Comparison of ENCODE assay signal across 18 cellular contexts in genomic region chr5:133054697-133055471, GRCh38. TPM values are rescaled to one million over a fixed set of nuclear protein-coding genes. Genes with fewer than 3 reads are reported as not detected.
DNase-seq lines count a peak whose midpoint lies in the region; ATAC-seq, FAIRE-seq and TF ChIP-seq lines count a peak whose summit lies in the region.
"Had no signal": no experiment of that assay in that cellular context is flagged by ENCODE, and none has a peak within 500 bp of the region (broad histone marks: within the 10 kb centered on the region; RNA-seq: fewer than 3 reads in every experiment).

No MANE protein-coding gene starts in this region.

- WGBS in GM12878 (ENCODE audit: insufficient coverage, insufficient replicate concordance, low lambda C conversion rate, missing lambda C conversion rate): 80% methylated on average over 6 of the region's 7 CpGs

- TF ChIP-seq CTCF in NB4 (IDR thresholded peaks at IDR 0.05; ENCODE audit: low read depth, low read length) (no peak), GM12878 (IDR thresholded peaks at IDR 0.05 in 2 of 3, conservative IDR thresholded peaks at IDR 0.05 in 1 of 3; ENCODE audit: control insufficient read depth in 2 of 3, extremely low read depth in 1 of 3, insufficient read depth in 1 of 3, low read depth in 3 of 3, low read length in 3 of 3) (no peak), progenitor cell of endocrine pancreas (IDR thresholded peaks at IDR 0.05; ENCODE audit: unreplicated experiment) (no peak)

- no peaks in the 10 kb centered on the region for H3K27me3 Mint-ChIP-seq in activated T-cell treated with anti-CD3 and anti-CD28 coated beads, Interleukin-2, amount 50 U/mL, for 72 hours (ENCODE audit: low read depth)
- H3K27me3 Mint-ChIP-seq in progenitor cell of endocrine pancreas: no peaks in the 10 kb centered on the region

- no peak for ATAC-seq in activated T-cell treated with anti-CD3 and anti-CD28 coated beads, Interleukin-2, amount 50 U/mL, for 72 hours (replicated peaks in 1 of 2)
- ATAC-seq in GM12878 (no peak), GM19351 (IDR thresholded peaks at IDR 0.05; ENCODE audit: unreplicated experiment) (no peak), HG02840 (IDR thresholded peaks at IDR 0.05; ENCODE audit: low FRiP score, unreplicated experiment) (no peak), HG02678 (IDR thresholded peaks at IDR 0.05; ENCODE audit: unreplicated experiment) (no peak)
- ATAC-seq: foreskin keratinocyte, upper lobe of right lung had no signal

- TF ChIP-seq POLR2A in NB4 (IDR thresholded peaks at IDR 0.05; ENCODE audit: extremely low read depth, insufficient read length) (no peak), GM12878 (IDR thresholded peaks at IDR 0.05; ENCODE audit: low read depth, low read length) (no peak)

- CTCF ChIA-PET in GM12878 (lab: Yijun Ruan, JAX): no interaction called here

- no peak for TF ChIP-seq EP300 in GM12878 (IDR thresholded peaks at IDR 0.05; ENCODE audit: borderline replicate concordance in 1 of 2, control insufficient read depth in 1 of 2, low read depth in 2 of 2, low read length in 2 of 2)

- peak overlapping the region; percentile 39 for H3K4me2 ChIP-seq in GM12878 (ENCODE audit: control insufficient read depth, insufficient read depth)

- H3K27me3 ChIP-seq in GM12878 (replicated peaks in 1 of 2; ENCODE audit: control insufficient read depth in 2 of 2, insufficient read depth in 2 of 2, low read length in 1 of 2): no peaks in the 10 kb centered on the region
- H3K27me3 ChIP-seq: adrenal gland, foreskin keratinocyte, sigmoid colon, upper lobe of right lung had no signal

- H3K27ac ChIP-seq in GM12878 (ENCODE audit: control insufficient read depth, insufficient read depth): no peak overlapping the region
- H3K27ac ChIP-seq: adrenal gland, foreskin keratinocyte, sigmoid colon, upper lobe of right lung had no signal

- BruUV-seq in GM12878 (replicated peaks; lab: Mats Ljungman, UMichigan): TSS peak; percentile 45

- no peak for TF ChIP-seq RAD21 in GM12878 (IDR thresholded peaks at IDR 0.05; ENCODE audit: insufficient read depth, low read depth, low read length)

- H3K36me3 Mint-ChIP-seq in activated T-cell treated with anti-CD3 and anti-CD28 coated beads, Interleukin-2, amount 50 U/mL, for 72 hours (ENCODE audit: insufficient read depth in 2 of 2): peaks cover 2 to 7% of the 10 kb centered on the region in 2 donors
- H3K36me3 Mint-ChIP-seq in progenitor cell of endocrine pancreas (ENCODE audit: insufficient read depth): peaks cover 2% of the 10 kb centered on the region

- SMC1A ChIA-PET in GM12878 (lab: Charles Lee; ENCODE audit: uncharacterized antibody, unreplicated experiment): interaction anchor here (1.0 kb wide), 2 partner anchors 22 to 50 kb away, joined by 5 read pairs; no protein-coding TSS in a partner anchor

- RAD21 ChIA-PET in GM12878 (lab: Charles Lee; ENCODE audit: unreplicated experiment): interaction anchor here (0.6 kb wide), 2 partner anchors 91 to 129 kb away, joined by 3 to 6 read pairs; no protein-coding TSS in a partner anchor

- H3K4me1 Mint-ChIP-seq in activated T-cell treated with anti-CD3 and anti-CD28 coated beads, Interleukin-2, amount 50 U/mL, for 72 hours (ENCODE audit: low read depth): peaks cover 66% of the 10 kb centered on the region
- peaks cover 31% of the 10 kb centered on the region for H3K4me1 Mint-ChIP-seq in progenitor cell of endocrine pancreas (ENCODE audit: low read depth)

- DNase-seq in activated T-cell treated with anti-CD3 and anti-CD28 coated beads, Interleukin-2, amount 50 U/mL, for 72 hours: no peak
- DNase-seq in activated T-cell treated with anti-CD3 and anti-CD28 coated beads, Interleukin-2, amount 50 U/mL, for 1 hour: no peak
- no peak for DNase-seq in NB4 (ENCODE audit: low read depth)
- DNase-seq in GM12878 (ENCODE audit: low read depth, low spot score): no peak
- no peak for DNase-seq in progenitor cell of endocrine pancreas (ENCODE audit: low spot score, unreplicated experiment)
- DNase-seq: adrenal gland; cerebellar nuclear complex; DMS153; foreskin keratinocyte; NCI-H2227 treated with DMSO at 0.1 percent for 48 hours; sigmoid colon; stimulated activated CD4-positive, alpha-beta T cell treated with anti-CD3 and anti-CD28 coated beads, Interleukin-4, amount 100 ng/mL, for 1 hour; upper lobe of right lung had no signal

- H2AFZ ChIP-seq in GM12878 (ENCODE audit: control insufficient read depth, low read depth, low read length): no peak overlapping the region

- peaks cover 5% of the 10 kb centered on the region for H3K4me1 ChIP-seq in GM12878 (ENCODE audit: control insufficient read depth, insufficient read depth, low read length)

- in situ Hi-C loops in GM12878 (cut with MboI): no loop called here

- H3K36me3 ChIP-seq in GM12878 (ENCODE audit: control insufficient read depth in 2 of 2, insufficient read depth in 2 of 2, low read length in 1 of 2): 0 out of 4 replicates have a peak, but pooled peaks cover 0 to 4% of the 10 kb centered on the region in 2 experiments
- H3K36me3 ChIP-seq: adrenal gland, sigmoid colon, upper lobe of right lung had no signal

- intact Hi-C loops in GM12878 (cut with micrococcal nuclease; ENCODE audit: unreplicated experiment): loop anchor here (5.0 kb wide), 1 partner anchor 93 kb away; the partner anchor contains the start of gene AFF4

- POLR2A ChIA-PET in GM12878 (lab: Charles Lee): interaction anchor here (0.6 kb wide), 3 partner anchors 227 to 676 kb away, joined by 5 to 6 read pairs (median 6); no protein-coding TSS in a partner anchor

- H3K9ac ChIP-seq in GM12878 (ENCODE audit: control insufficient read depth, insufficient read depth, low read length): no peak overlapping the region

- FAIRE-seq in GM12878 (lab: Jason Lieb, UNC): no peak
- FAIRE-seq: H54 had no signal

- H4K20me1 ChIP-seq in GM12878 (ENCODE audit: control insufficient read depth, insufficient read depth): no peaks in the 10 kb centered on the region

- peaks cover 89% of the 10 kb centered on the region for H3K79me2 ChIP-seq in GM12878 (ENCODE audit: control insufficient read depth, insufficient read depth, low read length)

- H3K4me3 ChIP-seq in NB4 (ENCODE audit: low read depth, low read length): peak overlapping the region; percentile 98
- H3K4me3 ChIP-seq in GM12878: peak overlapping the region; percentile 19; the same call in 1 of the 2 replicates
- H3K4me3 ChIP-seq: adrenal gland, lung, sigmoid colon, upper lobe of right lung had no signal

- peak overlapping the region; percentile 36 for H3K27ac Mint-ChIP-seq in activated T-cell treated with anti-CD3 and anti-CD28 coated beads, Interleukin-2, amount 50 U/mL, for 72 hours
- peak overlapping the region; percentile 81 for H3K27ac Mint-ChIP-seq in progenitor cell of endocrine pancreas

- H3K9me3 ChIP-seq in GM12878 (replicated peaks; ENCODE audit: control insufficient read depth, insufficient read depth, low read length): no peaks in the 10 kb centered on the region
- H3K9me3 ChIP-seq: adrenal gland, sigmoid colon, upper lobe of right lung had no signal

- H3K9me3 Mint-ChIP-seq in activated T-cell treated with anti-CD3 and anti-CD28 coated beads, Interleukin-2, amount 50 U/mL, for 72 hours: no peaks in the 10 kb centered on the region
- no peaks in the 10 kb centered on the region for H3K9me3 Mint-ChIP-seq in progenitor cell of endocrine pancreas (ENCODE audit: low read depth)

- H3K4me3 Mint-ChIP-seq in activated T-cell treated with anti-CD3 and anti-CD28 coated beads, Interleukin-2, amount 50 U/mL, for 72 hours: peak overlapping the region; percentile 59 to 96
- H3K4me3 Mint-ChIP-seq in progenitor cell of endocrine pancreas (ENCODE audit: low read depth): peak overlapping the region; percentile 42

TF ChIP-seq in GM12878, 131 proteins besides CTCF, POLR2A, EP300 and RAD21 (continues in another document):
- no peak for TF ChIP-seq ZSCAN29 (IDR thresholded peaks at IDR 0.05)

RNA-seq across cellular contexts. Expression of gene HSPA4, which starts 3.1 kb away (rescaled TPM):
- total RNA-seq in activated T-cell treated with anti-CD3 and anti-CD28 coated beads, Interleukin-2, amount 50 U/mL, for 72 hours: 100 to 1,000 TPM; 173 to 213 TPM
- 31.2 and 36.2 TPM in 2 replicates for total RNA-seq in GM12878 (2013; cell fraction: nucleolus; rRNA removed)
- total RNA-seq in GM12878 (2014; rRNA removed) (72.7 and 93.4 TPM in 2 replicates), GM12878 (2014; rRNA removed; fragmentation: Illumina TruSeq; extraction: Trizol) (128 and 135 TPM in 2 replicates), GM12878 (2021) (163 and 166 TPM in 2 replicates), progenitor cell of endocrine pancreas (133 and 138 TPM in 2 replicates)
- polyA plus RNA-seq in GM12878 (2011; ENCODE audit: low read depth): 82.2 TPM
- polyA plus RNA-seq in GM12878 (2011; rRNA removed) (82.6 and 145 TPM in 2 replicates), GM12878 (2014; fragmentation: Illumina TruSeq; extraction: Trizol) (109 and 122 TPM in 2 replicates), GM12878 (2014; fragmentation: Nextera tagmentation; extraction: Ambion mirVana) (100 to 1,000 TPM in 1 of 2 experiments, 10 to 100 TPM in 1; 69.5 to 123 TPM), GM12878 (2014; rRNA removed) (47.2 and 61.6 TPM in 2 replicates), GM12878 (2016; fragmentation: Nextera tagmentation; extraction: Ambion mirVana) (100 to 1,000 TPM; 202 to 234 TPM)
- polyA plus RNA-seq in GM12878 (2011; cell fraction: cytosol; rRNA removed): 19.1 and 19.7 TPM in 2 replicates
- 17.7 and 26.7 TPM in 2 replicates for polyA plus RNA-seq in GM12878 (2011; cell fraction: nucleus; rRNA removed)
- 79.3 and 83.7 TPM in 2 replicates for polyA plus RNA-seq in GM12878 (2012)
- polyA minus RNA-seq in GM12878 (2011; rRNA and poly(A)+ RNA removed): 36.7 and 54.7 TPM in 2 replicates
- 28.3 and 36.0 TPM in 2 replicates for polyA minus RNA-seq in GM12878 (2011; cell fraction: cytosol; rRNA and poly(A)+ RNA removed)
- polyA minus RNA-seq in GM12878 (2011; cell fraction: nucleus; rRNA and poly(A)+ RNA removed): 9.1 and 13.7 TPM in 2 replicates

RNA-seq across cellular contexts. Expression of gene ZCCHC10, which starts 28.5 kb away (rescaled TPM):
- total RNA-seq in activated T-cell treated with anti-CD3 and anti-CD28 coated beads, Interleukin-2, amount 50 U/mL, for 72 hours: 10 to 100 TPM; 23.7 to 30.6 TPM
- total RNA-seq in GM12878 (2013; cell fraction: nucleolus; rRNA removed): 5.1 and 6.8 TPM in 2 replicates
- total RNA-seq in GM12878 (2014; rRNA removed) (16.1 and 16.8 TPM in 2 replicates), GM12878 (2014; rRNA removed; fragmentation: Illumina TruSeq; extraction: Trizol) (33.2 and 35.1 TPM in 2 replicates), GM12878 (2021) (22.9 and 25.8 TPM in 2 replicates), progenitor cell of endocrine pancreas (23.1 and 25.7 TPM in 2 replicates)
- 77.6 TPM for polyA plus RNA-seq in GM12878 (2011; ENCODE audit: low read depth)
- polyA plus RNA-seq in GM12878 (2011; rRNA removed) (61.9 and 65.4 TPM in 2 replicates), GM12878 (2014; fragmentation: Illumina TruSeq; extraction: Trizol) (54.6 and 59.8 TPM in 2 replicates), GM12878 (2014; fragmentation: Nextera tagmentation; extraction: Ambion mirVana) (100 to 1,000 TPM; 114 to 117 TPM), GM12878 (2014; rRNA removed) (16.7 and 29.7 TPM in 2 replicates), GM12878 (2016; fragmentation: Nextera tagmentation; extraction: Ambion mirVana) (10 to 100 TPM; 52.3 to 66.1 TPM)
- polyA plus RNA-seq in GM12878 (2011; cell fraction: cytosol; rRNA removed): 29.7 and 40.7 TPM in 2 replicates
- polyA plus RNA-seq in GM12878 (2011; cell fraction: nucleus; rRNA removed): 16.4 and 19.1 TPM in 2 replicates
- 28.7 and 50.2 TPM in 2 replicates for polyA plus RNA-seq in GM12878 (2012)
- polyA minus RNA-seq in GM12878 (2011; rRNA and poly(A)+ RNA removed): 21.1 and 23.9 TPM in 2 replicates
- 9.5 and 10.4 TPM in 2 replicates for polyA minus RNA-seq in GM12878 (2011; cell fraction: cytosol; rRNA and poly(A)+ RNA removed)
- 2.1 and 3.4 TPM in 2 replicates for polyA minus RNA-seq in GM12878 (2011; cell fraction: nucleus; rRNA and poly(A)+ RNA removed)
